16 cellular contexts compared by ENCODE assay signal in the genomic region with DNA sequence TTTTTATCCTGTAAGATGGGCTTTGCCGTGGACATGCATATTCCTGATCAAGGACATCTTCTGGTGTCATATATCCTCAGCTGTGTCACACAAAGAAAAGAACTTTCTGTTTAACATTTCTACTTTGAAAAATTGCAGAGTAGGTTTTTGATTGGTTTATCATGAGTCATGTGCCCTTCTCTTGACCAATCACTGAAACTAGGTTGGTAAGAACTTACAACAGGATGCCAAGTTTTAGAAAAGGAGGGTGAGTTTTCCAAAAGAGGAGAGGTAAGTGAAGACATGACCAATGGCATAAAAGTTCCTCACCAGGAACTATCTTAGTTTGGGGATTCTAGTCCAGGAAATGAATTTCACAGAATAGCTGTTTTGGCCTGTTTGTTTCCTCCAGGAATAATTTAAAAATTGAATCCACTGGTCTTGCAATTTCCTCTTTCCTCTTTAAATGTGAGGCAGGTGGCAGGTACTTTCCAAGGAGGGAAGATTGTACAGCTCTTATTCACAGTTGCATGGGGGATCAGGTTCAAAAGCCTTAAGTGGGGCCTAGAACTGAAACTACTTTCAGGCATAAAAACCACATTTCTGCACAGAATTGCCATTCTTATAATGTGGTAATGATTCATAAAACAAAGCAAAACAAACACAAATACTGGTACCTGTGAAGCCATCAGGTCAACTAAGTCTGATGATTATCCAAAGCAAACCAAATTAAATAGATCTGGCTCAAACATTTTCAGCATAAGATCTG.
"Had no signal": no experiment of that assay in that cellular context is flagged by ENCODE, and none has a peak within 500 bp of the region (broad histone marks: within the 10 kb centered on the region; RNA-seq: fewer than 3 reads in every experiment).

No MANE protein-coding gene starts in this region.

- H3K27me3 ChIP-seq: ascending aorta, breast epithelium, left lung, tibial artery, uterus had no signal

- H3K36me3 ChIP-seq: ascending aorta, breast epithelium, left lung, tibial artery, uterus had no signal

- ATAC-seq: activated CD8-positive, alpha-beta T cell treated with anti-CD3 and anti-CD28 coated beads for 36 hours; left lung; natural killer cell treated with Interleukin-12 subunit alpha and Interleukin-12 subunit beta and Interleukin-15 and Interleukin-18, amount 100 ng/mL, for 72 hours had no signal

- H3K4me1 ChIP-seq: ascending aorta, breast epithelium, left lung, tibial artery, uterus had no signal

- H3K27ac ChIP-seq: ascending aorta, breast epithelium, coronary artery, left lung, tibial artery, uterus had no signal

- H3K4me3 ChIP-seq: ascending aorta, breast epithelium, coronary artery, left lung, tibial artery, uterus had no signal

- H3K9me3 ChIP-seq: ascending aorta, breast epithelium, tibial artery, uterus had no signal

- DNase-seq: activated CD4-positive, alpha-beta T cell treated with anti-CD3 and anti-CD28 coated beads for 48 hours; activated CD4-positive, CD25-positive, alpha-beta regulatory T cell; activated CD8-positive, alpha-beta T cell treated with anti-CD3 and anti-CD28 coated beads for 36 hours; activated naive CD4-positive, alpha-beta T cell treated with anti-CD3 and anti-CD28 coated beads for 36 hours; activated T-cell treated with anti-CD3 and anti-CD28 coated beads, Interleukin-2, amount 50 U/mL, for 24 hours; left lung; posterior cingulate gyrus; retina; stimulated activated naive B cell treated with anti-CD40 and anti-IgM and Interleukin-4, amounts not matched to agents 10 μg/mL and 1 μg/mL and 100 μg/mL, for 72 hours; T-helper 9 cell; tibial artery; uterus had no signal
